1 cellular context compared by ENCODE assay signal in genomic region chr2:174992886-174993285, GRCh38.
TF ChIP-seq lines count a peak whose summit lies in the region.

No MANE protein-coding gene starts in this region.

TF ChIP-seq in GM23338, 12 proteins besides CTCF, POLR2A, EP300 and RAD21 (continued from another document):
- TF ChIP-seq, protein P1, sequence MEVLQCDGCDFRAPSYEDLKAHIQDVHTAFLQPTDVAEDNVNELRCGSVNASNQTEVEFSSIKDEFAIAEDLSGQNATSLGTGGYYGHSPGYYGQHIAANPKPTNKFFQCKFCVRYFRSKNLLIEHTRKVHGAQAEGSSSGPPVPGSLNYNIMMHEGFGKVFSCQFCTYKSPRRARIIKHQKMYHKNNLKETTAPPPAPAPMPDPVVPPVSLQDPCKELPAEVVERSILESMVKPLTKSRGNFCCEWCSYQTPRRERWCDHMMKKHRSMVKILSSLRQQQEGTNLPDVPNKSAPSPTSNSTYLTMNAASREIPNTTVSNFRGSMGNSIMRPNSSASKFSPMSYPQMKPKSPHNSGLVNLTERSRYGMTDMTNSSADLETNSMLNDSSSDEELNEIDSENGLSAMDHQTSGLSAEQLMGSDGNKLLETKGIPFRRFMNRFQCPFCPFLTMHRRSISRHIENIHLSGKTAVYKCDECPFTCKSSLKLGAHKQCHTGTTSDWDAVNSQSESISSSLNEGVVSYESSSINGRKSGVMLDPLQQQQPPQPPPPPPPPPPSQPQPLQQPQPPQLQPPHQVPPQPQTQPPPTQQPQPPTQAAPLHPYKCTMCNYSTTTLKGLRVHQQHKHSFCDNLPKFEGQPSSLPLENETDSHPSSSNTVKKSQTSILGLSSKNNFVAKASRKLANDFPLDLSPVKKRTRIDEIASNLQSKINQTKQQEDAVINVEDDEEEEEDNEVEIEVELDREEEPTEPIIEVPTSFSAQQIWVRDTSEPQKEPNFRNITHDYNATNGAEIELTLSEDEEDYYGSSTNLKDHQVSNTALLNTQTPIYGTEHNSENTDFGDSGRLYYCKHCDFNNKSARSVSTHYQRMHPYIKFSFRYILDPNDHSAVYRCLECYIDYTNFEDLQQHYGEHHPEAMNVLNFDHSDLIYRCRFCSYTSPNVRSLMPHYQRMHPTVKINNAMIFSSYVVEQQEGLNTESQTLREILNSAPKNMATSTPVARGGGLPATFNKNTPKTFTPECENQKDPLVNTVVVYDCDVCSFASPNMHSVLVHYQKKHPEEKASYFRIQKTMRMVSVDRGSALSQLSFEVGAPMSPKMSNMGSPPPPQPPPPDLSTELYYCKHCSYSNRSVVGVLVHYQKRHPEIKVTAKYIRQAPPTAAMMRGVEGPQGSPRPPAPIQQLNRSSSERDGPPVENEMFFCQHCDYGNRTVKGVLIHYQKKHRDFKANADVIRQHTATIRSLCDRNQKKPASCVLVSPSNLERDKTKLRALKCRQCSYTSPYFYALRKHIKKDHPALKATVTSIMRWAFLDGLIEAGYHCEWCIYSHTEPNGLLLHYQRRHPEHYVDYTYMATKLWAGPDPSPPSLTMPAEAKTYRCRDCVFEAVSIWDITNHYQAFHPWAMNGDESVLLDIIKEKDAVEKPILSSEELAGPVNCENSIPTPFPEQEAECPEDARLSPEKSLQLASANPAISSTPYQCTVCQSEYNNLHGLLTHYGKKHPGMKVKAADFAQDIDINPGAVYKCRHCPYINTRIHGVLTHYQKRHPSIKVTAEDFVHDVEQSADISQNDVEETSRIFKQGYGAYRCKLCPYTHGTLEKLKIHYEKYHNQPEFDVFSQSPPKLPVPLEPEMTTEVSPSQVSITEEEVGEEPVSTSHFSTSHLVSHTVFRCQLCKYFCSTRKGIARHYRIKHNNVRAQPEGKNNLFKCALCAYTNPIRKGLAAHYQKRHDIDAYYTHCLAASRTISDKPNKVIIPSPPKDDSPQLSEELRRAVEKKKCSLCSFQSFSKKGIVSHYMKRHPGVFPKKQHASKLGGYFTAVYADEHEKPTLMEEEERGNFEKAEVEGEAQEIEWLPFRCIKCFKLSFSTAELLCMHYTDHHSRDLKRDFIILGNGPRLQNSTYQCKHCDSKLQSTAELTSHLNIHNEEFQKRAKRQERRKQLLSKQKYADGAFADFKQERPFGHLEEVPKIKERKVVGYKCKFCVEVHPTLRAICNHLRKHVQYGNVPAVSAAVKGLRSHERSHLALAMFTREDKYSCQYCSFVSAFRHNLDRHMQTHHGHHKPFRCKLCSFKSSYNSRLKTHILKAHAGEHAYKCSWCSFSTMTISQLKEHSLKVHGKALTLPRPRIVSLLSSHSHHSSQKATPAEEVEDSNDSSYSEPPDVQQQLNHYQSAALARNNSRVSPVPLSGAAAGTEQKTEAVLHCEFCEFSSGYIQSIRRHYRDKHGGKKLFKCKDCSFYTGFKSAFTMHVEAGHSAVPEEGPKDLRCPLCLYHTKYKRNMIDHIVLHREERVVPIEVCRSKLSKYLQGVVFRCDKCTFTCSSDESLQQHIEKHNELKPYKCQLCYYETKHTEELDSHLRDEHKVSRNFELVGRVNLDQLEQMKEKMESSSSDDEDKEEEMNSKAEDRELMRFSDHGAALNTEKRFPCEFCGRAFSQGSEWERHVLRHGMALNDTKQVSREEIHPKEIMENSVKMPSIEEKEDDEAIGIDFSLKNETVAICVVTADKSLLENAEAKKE (CRISPR knock-in tag; IDR thresholded peaks at IDR 0.05): no peak
- no peak for TF ChIP-seq ZNF114 (CRISPR knock-in tag; IDR thresholded peaks at IDR 0.05)
- no peak for TF ChIP-seq NANOG (IDR thresholded peaks at IDR 0.05; ENCODE audit: borderline replicate concordance)
- no peak for TF ChIP-seq JUNB (IDR thresholded peaks at IDR 0.05; ENCODE audit: unreplicated experiment)
- TF ChIP-seq, protein P2, sequence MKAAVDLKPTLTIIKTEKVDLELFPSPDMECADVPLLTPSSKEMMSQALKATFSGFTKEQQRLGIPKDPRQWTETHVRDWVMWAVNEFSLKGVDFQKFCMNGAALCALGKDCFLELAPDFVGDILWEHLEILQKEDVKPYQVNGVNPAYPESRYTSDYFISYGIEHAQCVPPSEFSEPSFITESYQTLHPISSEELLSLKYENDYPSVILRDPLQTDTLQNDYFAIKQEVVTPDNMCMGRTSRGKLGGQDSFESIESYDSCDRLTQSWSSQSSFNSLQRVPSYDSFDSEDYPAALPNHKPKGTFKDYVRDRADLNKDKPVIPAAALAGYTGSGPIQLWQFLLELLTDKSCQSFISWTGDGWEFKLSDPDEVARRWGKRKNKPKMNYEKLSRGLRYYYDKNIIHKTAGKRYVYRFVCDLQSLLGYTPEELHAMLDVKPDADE (IDR thresholded peaks at IDR 0.05): no peak
- no peak for TF ChIP-seq POLR2AphosphoS5 (IDR thresholded peaks at IDR 0.05; ENCODE audit: low read depth)
- no peak for TF ChIP-seq EZH2phosphoT487 (IDR thresholded peaks at IDR 0.05; ENCODE audit: unreplicated experiment)
- TF ChIP-seq EZH2 (IDR thresholded peaks at IDR 0.05; ENCODE audit: low read depth, unreplicated experiment): no peak
- TF ChIP-seq CREB1 (CRISPR knock-in tag; IDR thresholded peaks at IDR 0.05; ENCODE audit: low read depth): no peak
TF ChIP-seq in GM23338: peak in this region for 0.
